In genomic region chr17:50153650-50154575, GRCh38 we compare ENCODE assay signal across 1 cellular context.
TF ChIP-seq lines count a peak whose summit lies in the region.

No MANE protein-coding gene starts in this region.

TF ChIP-seq in K562, 482 proteins besides CTCF, POLR2A, EP300 and RAD21 (continues in another document):
- TF ChIP-seq ESRRA (IDR thresholded peaks at IDR 0.05; ENCODE audit: borderline replicate concordance, low read depth) (peak; percentile 80), ZNF41 (CRISPR knock-in tag; conservative IDR thresholded peaks at IDR 0.05) (no peak), CCNT2 (IDR thresholded peaks at IDR 0.05; ENCODE audit: borderline replicate concordance, extremely low read depth, insufficient read length, low read depth, low read length) (peak; percentile 32), CBFA2T2 (conservative IDR thresholded peaks at IDR 0.05) (peak; percentile 80), ZNF3 (CRISPR knock-in tag; IDR thresholded peaks at IDR 0.05) (no peak), MBD2 (IDR thresholded peaks at IDR 0.05; ENCODE audit: borderline replicate concordance, low read depth) (peak; percentile 46; the same call in 1 of the 2 replicates), ZNF583 (CRISPR knock-in tag; IDR thresholded peaks at IDR 0.05) (peak; percentile 35; the same call in 1 of the 2 replicates), PML (IDR thresholded peaks at IDR 0.05; ENCODE audit: low read length) (no peak; the same call in 1 of the 2 replicates), EP400 (IDR thresholded peaks at IDR 0.05) (no peak), ZBTB33 (CRISPR knock-in tag; IDR thresholded peaks at IDR 0.05) (0 out of 2 replicates have a peak, but pooled peaks have one; percentile 15), ATF7 (IDR thresholded peaks at IDR 0.05) (no peak; the same call in 1 of the 2 replicates), GTF3C2 (IDR thresholded peaks at IDR 0.05; ENCODE audit: borderline replicate concordance, extremely low read depth, insufficient read length) (no peak), BMI1 (IDR thresholded peaks at IDR 0.05; ENCODE audit: low read length) (no peak), SREBF1 (IDR thresholded peaks at IDR 0.05; ENCODE audit: borderline replicate concordance, low read depth, low read length) (no peak), CTBP1 (IDR thresholded peaks at IDR 0.05; ENCODE audit: borderline replicate concordance) (peak; percentile 96), TAF9B (IDR thresholded peaks at IDR 0.05; ENCODE audit: partially characterized antibody) (no peak), HNRNPL (IDR thresholded peaks at IDR 0.05; ENCODE audit: low read depth, low read length) (no peak), FIP1L1 (IDR thresholded peaks at IDR 0.05; ENCODE audit: low read depth, low read length, poor library complexity, severe bottlenecking) (no peak), ZBTB8A (IDR thresholded peaks at IDR 0.05; ENCODE audit: partially characterized antibody) (no peak), TBP (optimal IDR thresholded peaks at IDR 0.05; ENCODE audit: low read depth, low read length) (peak; percentile 28), FOXK2 (conservative IDR thresholded peaks at IDR 0.05 in 1 of 2, IDR thresholded peaks at IDR 0.05 in 1 of 2; ENCODE audit: low read depth in 2 of 2) (no peak), BCOR (IDR thresholded peaks at IDR 0.05) (peak; percentile 85), L3MBTL2 (IDR thresholded peaks at IDR 0.05) (peak; percentile 11; the same call in 1 of the 2 replicates), CREBBP (IDR thresholded peaks at IDR 0.05; ENCODE audit: low read depth, low read length) (no peak)
- TF ChIP-seq, protein P1, sequence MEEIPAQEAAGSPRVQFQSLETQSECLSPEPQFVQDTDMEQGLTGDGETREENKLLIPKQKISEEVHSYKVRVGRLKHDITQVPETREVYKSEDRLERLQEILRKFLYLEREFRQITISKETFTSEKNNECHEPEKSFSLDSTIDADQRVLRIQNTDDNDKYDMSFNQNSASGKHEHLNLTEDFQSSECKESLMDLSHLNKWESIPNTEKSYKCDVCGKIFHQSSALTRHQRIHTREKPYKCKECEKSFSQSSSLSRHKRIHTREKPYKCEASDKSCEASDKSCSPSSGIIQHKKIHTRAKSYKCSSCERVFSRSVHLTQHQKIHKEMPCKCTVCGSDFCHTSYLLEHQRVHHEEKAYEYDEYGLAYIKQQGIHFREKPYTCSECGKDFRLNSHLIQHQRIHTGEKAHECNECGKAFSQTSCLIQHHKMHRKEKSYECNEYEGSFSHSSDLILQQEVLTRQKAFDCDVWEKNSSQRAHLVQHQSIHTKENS (CRISPR knock-in tag; IDR thresholded peaks at IDR 0.05): no peak
- TF ChIP-seq, protein P2, sequence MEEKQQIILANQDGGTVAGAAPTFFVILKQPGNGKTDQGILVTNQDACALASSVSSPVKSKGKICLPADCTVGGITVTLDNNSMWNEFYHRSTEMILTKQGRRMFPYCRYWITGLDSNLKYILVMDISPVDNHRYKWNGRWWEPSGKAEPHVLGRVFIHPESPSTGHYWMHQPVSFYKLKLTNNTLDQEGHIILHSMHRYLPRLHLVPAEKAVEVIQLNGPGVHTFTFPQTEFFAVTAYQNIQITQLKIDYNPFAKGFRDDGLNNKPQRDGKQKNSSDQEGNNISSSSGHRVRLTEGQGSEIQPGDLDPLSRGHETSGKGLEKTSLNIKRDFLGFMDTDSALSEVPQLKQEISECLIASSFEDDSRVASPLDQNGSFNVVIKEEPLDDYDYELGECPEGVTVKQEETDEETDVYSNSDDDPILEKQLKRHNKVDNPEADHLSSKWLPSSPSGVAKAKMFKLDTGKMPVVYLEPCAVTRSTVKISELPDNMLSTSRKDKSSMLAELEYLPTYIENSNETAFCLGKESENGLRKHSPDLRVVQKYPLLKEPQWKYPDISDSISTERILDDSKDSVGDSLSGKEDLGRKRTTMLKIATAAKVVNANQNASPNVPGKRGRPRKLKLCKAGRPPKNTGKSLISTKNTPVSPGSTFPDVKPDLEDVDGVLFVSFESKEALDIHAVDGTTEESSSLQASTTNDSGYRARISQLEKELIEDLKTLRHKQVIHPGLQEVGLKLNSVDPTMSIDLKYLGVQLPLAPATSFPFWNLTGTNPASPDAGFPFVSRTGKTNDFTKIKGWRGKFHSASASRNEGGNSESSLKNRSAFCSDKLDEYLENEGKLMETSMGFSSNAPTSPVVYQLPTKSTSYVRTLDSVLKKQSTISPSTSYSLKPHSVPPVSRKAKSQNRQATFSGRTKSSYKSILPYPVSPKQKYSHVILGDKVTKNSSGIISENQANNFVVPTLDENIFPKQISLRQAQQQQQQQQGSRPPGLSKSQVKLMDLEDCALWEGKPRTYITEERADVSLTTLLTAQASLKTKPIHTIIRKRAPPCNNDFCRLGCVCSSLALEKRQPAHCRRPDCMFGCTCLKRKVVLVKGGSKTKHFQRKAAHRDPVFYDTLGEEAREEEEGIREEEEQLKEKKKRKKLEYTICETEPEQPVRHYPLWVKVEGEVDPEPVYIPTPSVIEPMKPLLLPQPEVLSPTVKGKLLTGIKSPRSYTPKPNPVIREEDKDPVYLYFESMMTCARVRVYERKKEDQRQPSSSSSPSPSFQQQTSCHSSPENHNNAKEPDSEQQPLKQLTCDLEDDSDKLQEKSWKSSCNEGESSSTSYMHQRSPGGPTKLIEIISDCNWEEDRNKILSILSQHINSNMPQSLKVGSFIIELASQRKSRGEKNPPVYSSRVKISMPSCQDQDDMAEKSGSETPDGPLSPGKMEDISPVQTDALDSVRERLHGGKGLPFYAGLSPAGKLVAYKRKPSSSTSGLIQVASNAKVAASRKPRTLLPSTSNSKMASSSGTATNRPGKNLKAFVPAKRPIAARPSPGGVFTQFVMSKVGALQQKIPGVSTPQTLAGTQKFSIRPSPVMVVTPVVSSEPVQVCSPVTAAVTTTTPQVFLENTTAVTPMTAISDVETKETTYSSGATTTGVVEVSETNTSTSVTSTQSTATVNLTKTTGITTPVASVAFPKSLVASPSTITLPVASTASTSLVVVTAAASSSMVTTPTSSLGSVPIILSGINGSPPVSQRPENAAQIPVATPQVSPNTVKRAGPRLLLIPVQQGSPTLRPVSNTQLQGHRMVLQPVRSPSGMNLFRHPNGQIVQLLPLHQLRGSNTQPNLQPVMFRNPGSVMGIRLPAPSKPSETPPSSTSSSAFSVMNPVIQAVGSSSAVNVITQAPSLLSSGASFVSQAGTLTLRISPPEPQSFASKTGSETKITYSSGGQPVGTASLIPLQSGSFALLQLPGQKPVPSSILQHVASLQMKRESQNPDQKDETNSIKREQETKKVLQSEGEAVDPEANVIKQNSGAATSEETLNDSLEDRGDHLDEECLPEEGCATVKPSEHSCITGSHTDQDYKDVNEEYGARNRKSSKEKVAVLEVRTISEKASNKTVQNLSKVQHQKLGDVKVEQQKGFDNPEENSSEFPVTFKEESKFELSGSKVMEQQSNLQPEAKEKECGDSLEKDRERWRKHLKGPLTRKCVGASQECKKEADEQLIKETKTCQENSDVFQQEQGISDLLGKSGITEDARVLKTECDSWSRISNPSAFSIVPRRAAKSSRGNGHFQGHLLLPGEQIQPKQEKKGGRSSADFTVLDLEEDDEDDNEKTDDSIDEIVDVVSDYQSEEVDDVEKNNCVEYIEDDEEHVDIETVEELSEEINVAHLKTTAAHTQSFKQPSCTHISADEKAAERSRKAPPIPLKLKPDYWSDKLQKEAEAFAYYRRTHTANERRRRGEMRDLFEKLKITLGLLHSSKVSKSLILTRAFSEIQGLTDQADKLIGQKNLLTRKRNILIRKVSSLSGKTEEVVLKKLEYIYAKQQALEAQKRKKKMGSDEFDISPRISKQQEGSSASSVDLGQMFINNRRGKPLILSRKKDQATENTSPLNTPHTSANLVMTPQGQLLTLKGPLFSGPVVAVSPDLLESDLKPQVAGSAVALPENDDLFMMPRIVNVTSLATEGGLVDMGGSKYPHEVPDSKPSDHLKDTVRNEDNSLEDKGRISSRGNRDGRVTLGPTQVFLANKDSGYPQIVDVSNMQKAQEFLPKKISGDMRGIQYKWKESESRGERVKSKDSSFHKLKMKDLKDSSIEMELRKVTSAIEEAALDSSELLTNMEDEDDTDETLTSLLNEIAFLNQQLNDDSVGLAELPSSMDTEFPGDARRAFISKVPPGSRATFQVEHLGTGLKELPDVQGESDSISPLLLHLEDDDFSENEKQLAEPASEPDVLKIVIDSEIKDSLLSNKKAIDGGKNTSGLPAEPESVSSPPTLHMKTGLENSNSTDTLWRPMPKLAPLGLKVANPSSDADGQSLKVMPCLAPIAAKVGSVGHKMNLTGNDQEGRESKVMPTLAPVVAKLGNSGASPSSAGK (IDR thresholded peaks at IDR 0.05): no peak
- TF ChIP-seq, protein P3, sequence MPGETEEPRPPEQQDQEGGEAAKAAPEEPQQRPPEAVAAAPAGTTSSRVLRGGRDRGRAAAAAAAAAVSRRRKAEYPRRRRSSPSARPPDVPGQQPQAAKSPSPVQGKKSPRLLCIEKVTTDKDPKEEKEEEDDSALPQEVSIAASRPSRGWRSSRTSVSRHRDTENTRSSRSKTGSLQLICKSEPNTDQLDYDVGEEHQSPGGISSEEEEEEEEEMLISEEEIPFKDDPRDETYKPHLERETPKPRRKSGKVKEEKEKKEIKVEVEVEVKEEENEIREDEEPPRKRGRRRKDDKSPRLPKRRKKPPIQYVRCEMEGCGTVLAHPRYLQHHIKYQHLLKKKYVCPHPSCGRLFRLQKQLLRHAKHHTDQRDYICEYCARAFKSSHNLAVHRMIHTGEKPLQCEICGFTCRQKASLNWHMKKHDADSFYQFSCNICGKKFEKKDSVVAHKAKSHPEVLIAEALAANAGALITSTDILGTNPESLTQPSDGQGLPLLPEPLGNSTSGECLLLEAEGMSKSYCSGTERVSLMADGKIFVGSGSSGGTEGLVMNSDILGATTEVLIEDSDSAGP (CRISPR knock-in tag; IDR thresholded peaks at IDR 0.05): no peak
- TF ChIP-seq, protein P4, sequence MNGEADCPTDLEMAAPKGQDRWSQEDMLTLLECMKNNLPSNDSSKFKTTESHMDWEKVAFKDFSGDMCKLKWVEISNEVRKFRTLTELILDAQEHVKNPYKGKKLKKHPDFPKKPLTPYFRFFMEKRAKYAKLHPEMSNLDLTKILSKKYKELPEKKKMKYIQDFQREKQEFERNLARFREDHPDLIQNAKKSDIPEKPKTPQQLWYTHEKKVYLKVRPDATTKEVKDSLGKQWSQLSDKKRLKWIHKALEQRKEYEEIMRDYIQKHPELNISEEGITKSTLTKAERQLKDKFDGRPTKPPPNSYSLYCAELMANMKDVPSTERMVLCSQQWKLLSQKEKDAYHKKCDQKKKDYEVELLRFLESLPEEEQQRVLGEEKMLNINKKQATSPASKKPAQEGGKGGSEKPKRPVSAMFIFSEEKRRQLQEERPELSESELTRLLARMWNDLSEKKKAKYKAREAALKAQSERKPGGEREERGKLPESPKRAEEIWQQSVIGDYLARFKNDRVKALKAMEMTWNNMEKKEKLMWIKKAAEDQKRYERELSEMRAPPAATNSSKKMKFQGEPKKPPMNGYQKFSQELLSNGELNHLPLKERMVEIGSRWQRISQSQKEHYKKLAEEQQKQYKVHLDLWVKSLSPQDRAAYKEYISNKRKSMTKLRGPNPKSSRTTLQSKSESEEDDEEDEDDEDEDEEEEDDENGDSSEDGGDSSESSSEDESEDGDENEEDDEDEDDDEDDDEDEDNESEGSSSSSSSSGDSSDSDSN (IDR thresholded peaks at IDR 0.05; ENCODE audit: borderline replicate concordance in 1 of 2, low read depth in 2 of 2, low read length in 2 of 2): peak in 1 of 2 experiments; percentile 79; a peak in 1 of 4 replicates
- TF ChIP-seq, protein P5, sequence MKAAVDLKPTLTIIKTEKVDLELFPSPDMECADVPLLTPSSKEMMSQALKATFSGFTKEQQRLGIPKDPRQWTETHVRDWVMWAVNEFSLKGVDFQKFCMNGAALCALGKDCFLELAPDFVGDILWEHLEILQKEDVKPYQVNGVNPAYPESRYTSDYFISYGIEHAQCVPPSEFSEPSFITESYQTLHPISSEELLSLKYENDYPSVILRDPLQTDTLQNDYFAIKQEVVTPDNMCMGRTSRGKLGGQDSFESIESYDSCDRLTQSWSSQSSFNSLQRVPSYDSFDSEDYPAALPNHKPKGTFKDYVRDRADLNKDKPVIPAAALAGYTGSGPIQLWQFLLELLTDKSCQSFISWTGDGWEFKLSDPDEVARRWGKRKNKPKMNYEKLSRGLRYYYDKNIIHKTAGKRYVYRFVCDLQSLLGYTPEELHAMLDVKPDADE (conservative IDR thresholded peaks at IDR 0.05; ENCODE audit: control insufficient read depth, low read depth, low read length): no peak
